Comparison of ENCODE assay signal across 22 cellular contexts in genomic region chr10:70779685-70780369, GRCh38. TPM values are rescaled to one million over a fixed set of nuclear protein-coding genes. Genes with fewer than 3 reads are reported as not detected.
DNase-seq lines count a peak whose midpoint lies in the region; ATAC-seq and TF ChIP-seq lines count a peak whose summit lies in the region.
"Had no signal": no experiment of that assay in that cellular context is flagged by ENCODE, and none has a peak within 500 bp of the region (broad histone marks: within the 10 kb centered on the region; RNA-seq: fewer than 3 reads in every experiment).

No MANE protein-coding gene starts in this region.

- H3K9ac ChIP-seq in mesenchymal stem cell (ENCODE audit: low read length) = peak overlapping the region; percentile 11

- H3K36me3 Mint-ChIP-seq in natural killer cell treated with Interleukin-12 subunit alpha and Interleukin-12 subunit beta and Interleukin-15 and Interleukin-18, amount 100 ng/mL, for 72 hours = no peaks in the 10 kb centered on the region
- H3K36me3 Mint-ChIP-seq in natural killer cell (no peaks in the 10 kb centered on the region), type B pancreatic cell (no peaks in the 10 kb centered on the region)
- H3K36me3 Mint-ChIP-seq in dendritic cell treated with granulocyte-macrophage colony-stimulating factor and Interleukin-4, amounts not matched to agents 40 ng/mL and 50 ng/mL, for 4 days (ENCODE audit: low read depth) = no peaks in the 10 kb centered on the region

- no peaks in the 10 kb centered on the region for H3K79me1 ChIP-seq in mesenchymal stem cell (replicated peaks; ENCODE audit: low read length, poor library complexity, severe bottlenecking)

- no peak overlapping the region for H2AK5ac ChIP-seq in mesenchymal stem cell (ENCODE audit: low read length, severe bottlenecking)

- no peak overlapping the region for H3K27ac Mint-ChIP-seq in natural killer cell treated with Interleukin-12 subunit alpha and Interleukin-12 subunit beta and Interleukin-15 and Interleukin-18, amount 100 ng/mL, for 72 hours
- no peak overlapping the region for H3K27ac Mint-ChIP-seq in natural killer cell
- peak overlapping the region; percentile 72 for H3K27ac Mint-ChIP-seq in dendritic cell treated with granulocyte-macrophage colony-stimulating factor and Interleukin-4, amounts not matched to agents 40 ng/mL and 50 ng/mL, for 4 days
- no peak overlapping the region for H3K27ac Mint-ChIP-seq in type B pancreatic cell
- H3K27ac Mint-ChIP-seq: activated T-cell treated with anti-CD3 and anti-CD28 coated beads, Interleukin-2, amount 50 U/mL, for 24 hours; T-helper 1 cell treated with Interleukin-12 subunit alpha and Interleukin-12 subunit beta and Interleukin-4 antibody, amounts not matched to agents 30 μg/mL and 1 μg/mL, for 36 hours had no signal

- H2AFZ ChIP-seq in mesenchymal stem cell (ENCODE audit: low read depth, low read length) = no peak overlapping the region

- H3K4ac ChIP-seq in mesenchymal stem cell (ENCODE audit: low read depth in 1 of 2, low read length in 2 of 2) = no peak overlapping the region

- no peak overlapping the region for H2BK15ac ChIP-seq in mesenchymal stem cell (ENCODE audit: low read depth, poor library complexity, severe bottlenecking)

- no peaks in the 10 kb centered on the region for H3K9me3 ChIP-seq in mesenchymal stem cell (ENCODE audit: control insufficient read depth, low read length)
- H3K9me3 ChIP-seq: HAP-1, uterus had no signal

- no peak for ATAC-seq in natural killer cell treated with Interleukin-12 subunit alpha and Interleukin-12 subunit beta and Interleukin-15 and Interleukin-18, amount 100 ng/mL, for 72 hours
- no peak for ATAC-seq in natural killer cell
- ATAC-seq in GM21576 (IDR thresholded peaks at IDR 0.05; ENCODE audit: unreplicated experiment) = no peak
- ATAC-seq in HG03108 (IDR thresholded peaks at IDR 0.05; ENCODE audit: unreplicated experiment) = no peak
- no peak for ATAC-seq in GM18858 (IDR thresholded peaks at IDR 0.05; ENCODE audit: unreplicated experiment)
- ATAC-seq: PC-3 had no signal

- H3K4me3 Mint-ChIP-seq in natural killer cell treated with Interleukin-12 subunit alpha and Interleukin-12 subunit beta and Interleukin-15 and Interleukin-18, amount 100 ng/mL, for 72 hours = no peak overlapping the region
- no peak overlapping the region for H3K4me3 Mint-ChIP-seq in natural killer cell
- no peak overlapping the region for H3K4me3 Mint-ChIP-seq in dendritic cell treated with granulocyte-macrophage colony-stimulating factor and Interleukin-4, amounts not matched to agents 40 ng/mL and 50 ng/mL, for 4 days
- no peak overlapping the region for H3K4me3 Mint-ChIP-seq in type B pancreatic cell
- H3K4me3 Mint-ChIP-seq: activated T-cell treated with anti-CD3 and anti-CD28 coated beads, Interleukin-2, amount 50 U/mL, for 24 hours; T-helper 1 cell treated with Interleukin-12 subunit alpha and Interleukin-12 subunit beta and Interleukin-4 antibody, amounts not matched to agents 30 μg/mL and 1 μg/mL, for 36 hours had no signal

- no peak overlapping the region for H2BK120ac ChIP-seq in mesenchymal stem cell (ENCODE audit: low read depth, low read length)

- H3K23ac ChIP-seq in mesenchymal stem cell (ENCODE audit: low read length in 2 of 2) = no peak overlapping the region

- H2BK5ac ChIP-seq in mesenchymal stem cell (ENCODE audit: low read depth, low read length, poor library complexity, severe bottlenecking) = no peak overlapping the region

- TF ChIP-seq CTCF in natural killer cell (IDR thresholded peaks at IDR 0.05) (no peak), type B pancreatic cell (conservative IDR thresholded peaks at IDR 0.05) (no peak)

- DNase-seq in natural killer cell treated with Interleukin-12 subunit alpha and Interleukin-12 subunit beta and Interleukin-15 and Interleukin-18, amount 100 ng/mL, for 72 hours (ENCODE audit: low spot score) = peak; percentile 47
- no peak for DNase-seq in natural killer cell
- DNase-seq in mesenchymal stem cell = no peak
- no peak for DNase-seq in type B pancreatic cell (ENCODE audit: extremely low spot score, unreplicated experiment)
- DNase-seq: activated CD4-positive, alpha-beta T cell treated with anti-CD3 and anti-CD28 coated beads for 48 hours; DMS 273 treated with DMSO at 0.1 percent for 48 hours; KG1; NCI-H1694; NCI-H446 treated with DMSO at 0.1 percent for 48 hours; PC-3; uterus had no signal

- H3K36me3 ChIP-seq in mesenchymal stem cell (ENCODE audit: control insufficient read depth in 1 of 2, insufficient read depth in 2 of 2, low read depth in 1 of 2, low read length in 2 of 2) = no peaks in the 10 kb centered on the region
- H3K36me3 ChIP-seq: HAP-1, uterus had no signal

- H3K4me1 Mint-ChIP-seq in natural killer cell treated with Interleukin-12 subunit alpha and Interleukin-12 subunit beta and Interleukin-15 and Interleukin-18, amount 100 ng/mL, for 72 hours (ENCODE audit: low read depth in 2 of 2) = peaks cover 15 to 23% of the 10 kb centered on the region in 2 donors
- H3K4me1 Mint-ChIP-seq in natural killer cell (peaks cover 15 to 17% of the 10 kb centered on the region in 2 donors), type B pancreatic cell (ENCODE audit: unreplicated experiment) (peaks cover 11% of the 10 kb centered on the region)
- peaks cover 42% of the 10 kb centered on the region for H3K4me1 Mint-ChIP-seq in dendritic cell treated with granulocyte-macrophage colony-stimulating factor and Interleukin-4, amounts not matched to agents 40 ng/mL and 50 ng/mL, for 4 days (ENCODE audit: low read depth)

- peaks cover 22 to 25% of the 10 kb centered on the region in 2 experiments for H3K27me3 ChIP-seq in mesenchymal stem cell (ENCODE audit: control insufficient read depth in 1 of 2, insufficient read depth in 1 of 2, low read length in 2 of 2)
- H3K27me3 ChIP-seq: uterus had no signal

- no peak overlapping the region for H2BK12ac ChIP-seq in mesenchymal stem cell (ENCODE audit: low read length in 2 of 2)

- H3K4me3 ChIP-seq in mesenchymal stem cell (ENCODE audit: insufficient read depth in 1 of 2, low read depth in 1 of 2, low read length in 2 of 2) = no peak overlapping the region
- H3K4me3 ChIP-seq: HAP-1, uterus had no signal

- 88% methylated on average over 12 of the region's 14 CpGs for WGBS in mesenchymal stem cell

- no peak overlapping the region for H3K18ac ChIP-seq in mesenchymal stem cell (ENCODE audit: low read depth in 1 of 2, low read length in 2 of 2)

- no peak overlapping the region for H3K27ac ChIP-seq in mesenchymal stem cell (ENCODE audit: low read length, poor library complexity, severe bottlenecking)
- H3K27ac ChIP-seq: uterus had no signal

- no peak overlapping the region for H3K4me2 ChIP-seq in mesenchymal stem cell (ENCODE audit: low read length, poor library complexity, severe bottlenecking)

- H3K9me3 Mint-ChIP-seq in natural killer cell treated with Interleukin-12 subunit alpha and Interleukin-12 subunit beta and Interleukin-15 and Interleukin-18, amount 100 ng/mL, for 72 hours = no peaks in the 10 kb centered on the region
- H3K9me3 Mint-ChIP-seq in natural killer cell = no peaks in the 10 kb centered on the region
- no peaks in the 10 kb centered on the region for H3K9me3 Mint-ChIP-seq in dendritic cell treated with granulocyte-macrophage colony-stimulating factor and Interleukin-4, amounts not matched to agents 40 ng/mL and 50 ng/mL, for 4 days
- no peaks in the 10 kb centered on the region for H3K9me3 Mint-ChIP-seq in type B pancreatic cell
- H3K9me3 Mint-ChIP-seq: activated T-cell treated with anti-CD3 and anti-CD28 coated beads, Interleukin-2, amount 50 U/mL, for 24 hours; T-helper 1 cell treated with Interleukin-12 subunit alpha and Interleukin-12 subunit beta and Interleukin-4 antibody, amounts not matched to agents 30 μg/mL and 1 μg/mL, for 36 hours had no signal

- peaks cover 2% of the 10 kb centered on the region for H3K4me1 ChIP-seq in mesenchymal stem cell (ENCODE audit: control insufficient read depth, insufficient read depth, low read depth, low read length)
- H3K4me1 ChIP-seq: HAP-1, uterus had no signal

- H3K27me3 Mint-ChIP-seq in natural killer cell treated with Interleukin-12 subunit alpha and Interleukin-12 subunit beta and Interleukin-15 and Interleukin-18, amount 100 ng/mL, for 72 hours = no peaks in the 10 kb centered on the region
- H3K27me3 Mint-ChIP-seq in natural killer cell (ENCODE audit: low read depth in 2 of 2) = no peaks in the 10 kb centered on the region
- peaks cover 10% of the 10 kb centered on the region for H3K27me3 Mint-ChIP-seq in dendritic cell treated with granulocyte-macrophage colony-stimulating factor and Interleukin-4, amounts not matched to agents 40 ng/mL and 50 ng/mL, for 4 days
- no peaks in the 10 kb centered on the region for H3K27me3 Mint-ChIP-seq in type B pancreatic cell
- H3K27me3 Mint-ChIP-seq: activated T-cell treated with anti-CD3 and anti-CD28 coated beads, Interleukin-2, amount 50 U/mL, for 24 hours had no signal

- H4K91ac ChIP-seq in mesenchymal stem cell (ENCODE audit: low read length) = no peak overlapping the region

- H3K14ac ChIP-seq in mesenchymal stem cell (ENCODE audit: low read length in 2 of 2) = no peak overlapping the region

- intact Hi-C loops in natural killer cell (cut with micrococcal nuclease) = no loop called here
- intact Hi-C loops in dendritic cell treated with granulocyte-macrophage colony-stimulating factor and Interleukin-4, amounts not matched to agents 40 ng/mL and 50 ng/mL, for 4 days (cut with micrococcal nuclease) = no loop called here

- no peak overlapping the region for H4K8ac ChIP-seq in mesenchymal stem cell (ENCODE audit: low read length)

RNA-seq across cellular contexts. Expression of gene TBATA, which starts 5.3 kb away (rescaled TPM):
- total RNA-seq in natural killer cell treated with Interleukin-12 subunit alpha and Interleukin-12 subunit beta and Interleukin-15 and Interleukin-18, amount 100 ng/mL, for 72 hours = not detected
- total RNA-seq in natural killer cell (under 1 TPM in 1 of 3 donors, not detected in 2; 0.16 TPM), type B pancreatic cell (ENCODE audit: low replicate concordance) (not detected in 2 replicates)
- polyA plus RNA-seq in mesenchymal stem cell (2013, experiment 1 of 2) = not detected
- polyA plus RNA-seq in mesenchymal stem cell (2013, experiment 2 of 2) = not detected
- total RNA-seq: glomerular endothelial cell, PC-3, renal cortical epithelial cell, uterus had no signal
- polyA plus RNA-seq: AG04450, keratinocyte had no signal

RNA-seq across cellular contexts. Expression of gene SGPL1, which starts 35.9 kb away (rescaled TPM):
- total RNA-seq in natural killer cell treated with Interleukin-12 subunit alpha and Interleukin-12 subunit beta and Interleukin-15 and Interleukin-18, amount 100 ng/mL, for 72 hours = 10 to 100 TPM; 27.4 to 40.5 TPM
- 10 to 100 TPM; 33.7 to 48.4 (median 47.8) TPM for total RNA-seq in natural killer cell
- polyA plus RNA-seq in mesenchymal stem cell (2013, experiment 1 of 2) = 18.5 TPM
- 18.4 TPM for polyA plus RNA-seq in mesenchymal stem cell (2013, experiment 2 of 2)
- total RNA-seq in type B pancreatic cell (ENCODE audit: low replicate concordance) = 70.5 and 84.3 TPM in 2 replicates
